8 cellular contexts compared by ENCODE assay signal in genomic region chr18:48949606-48950535, GRCh38. TPM values are rescaled to one million over a fixed set of nuclear protein-coding genes. Genes with fewer than 3 reads are reported as not detected.
A peak's percentile ranks its signal among the peaks of the same experiment; 100 is the strongest.
DNase-seq lines count a peak whose midpoint lies in the region; ATAC-seq and TF ChIP-seq lines count a peak whose summit lies in the region.

No MANE protein-coding gene starts in this region.

- TF ChIP-seq EP300 in Ishikawa (IDR thresholded peaks at IDR 0.05; ENCODE audit: borderline replicate concordance): no peak

- H3K4me1 Mint-ChIP-seq in naive thymus-derived CD8-positive, alpha-beta T cell: peaks cover 17 to 52% (median 50%) of the 10 kb centered on the region in 4 donors

- DNase-seq in EH (ENCODE audit: low read depth) (peak; percentile 57), epithelial cell of prostate (ENCODE audit: low read depth, low spot score) (no peak), inferior parietal cortex (ENCODE audit: extremely low spot score) (no peak)
- peak in 4 of 10 donors; percentile 33 to 53 (median 40) for DNase-seq in naive thymus-derived CD8-positive, alpha-beta T cell

- no peaks in the 10 kb centered on the region for H3K9me3 Mint-ChIP-seq in naive thymus-derived CD8-positive, alpha-beta T cell

- peaks cover 0 to 26% (median 5%) of the 10 kb centered on the region in 5 donors for H3K27me3 Mint-ChIP-seq in naive thymus-derived CD8-positive, alpha-beta T cell

- TF ChIP-seq CTCF in WI38 (IDR thresholded peaks at IDR 0.05; ENCODE audit: low read depth, low read length): no peak

- no peak; the same call in 1 of the 2 replicates for TF ChIP-seq RAD21 in Ishikawa (IDR thresholded peaks at IDR 0.05; ENCODE audit: low read depth)

- H3K36me3 Mint-ChIP-seq in naive thymus-derived CD8-positive, alpha-beta T cell: peaks cover 0 to 6% (median 2%) of the 10 kb centered on the region in 3 donors

- H3K4me3 Mint-ChIP-seq in naive thymus-derived CD8-positive, alpha-beta T cell: peak overlapping the region; percentile 88 to 99 (median 96)

- H3K27ac ChIP-seq in epithelial cell of prostate: peak overlapping the region; percentile 99

- POLR2A ChIA-PET in naive thymus-derived CD8-positive, alpha-beta T cell (lab: Charles Lee): interaction anchor here (1.1 to 5.3 kb wide), 4 partner anchors 9 to 26 kb away, joined by 3 to 71 read pairs (median 16); no protein-coding TSS in a partner anchor

- peak overlapping the region; percentile 86 for H3K4me3 ChIP-seq in WI38 (ENCODE audit: low read depth, low read length)

- peak; percentile 9 to 11 for ATAC-seq in naive thymus-derived CD8-positive, alpha-beta T cell
- ATAC-seq in GM19324 (IDR thresholded peaks at IDR 0.05; ENCODE audit: low FRiP score, unreplicated experiment) (no peak), HG03460 (IDR thresholded peaks at IDR 0.05; ENCODE audit: unreplicated experiment) (no peak)

- peak overlapping the region; percentile 72 to 98 (median 94) for H3K27ac Mint-ChIP-seq in naive thymus-derived CD8-positive, alpha-beta T cell

TF ChIP-seq in Ishikawa, 13 proteins besides CTCF, POLR2A, EP300 and RAD21:
- TF ChIP-seq TCF12 (IDR thresholded peaks at IDR 0.05; ENCODE audit: low read depth): no peak
- no peak for TF ChIP-seq CREB1 (IDR thresholded peaks at IDR 0.05; ENCODE audit: low read depth)
- TF ChIP-seq MAX (IDR thresholded peaks at IDR 0.05): peak; percentile 47; the same call in 1 of the 2 replicates

RNA-seq across cellular contexts. Expression of gene SMAD7, which starts 0.9 kb away (rescaled TPM):
- total RNA-seq in naive thymus-derived CD8-positive, alpha-beta T cell: 10 to 100 TPM; 30.9 to 32.5 TPM
- 1 to 10 TPM; 2.3 to 4.9 (median 4.8) TPM for polyA plus RNA-seq in naive thymus-derived CD8-positive, alpha-beta T cell

Comparison
In these comparisons a context has a peak if more than half of its experiments do, and no peak if none do; other contexts are left out.
1. ATAC-seq: peak in naive thymus-derived CD8-positive, alpha-beta T cell (2 of 2); none in GM19324 (single experiment) and HG03460 (single experiment).